Comparison of ENCODE assay signal across 16 cellular contexts in genomic region chr7:54252256-54253035, GRCh38.
"Had no signal": no experiment of that assay in that cellular context is flagged by ENCODE, and none has a peak within 500 bp of the region (broad histone marks: within the 10 kb centered on the region; RNA-seq: fewer than 3 reads in every experiment).

No MANE protein-coding gene starts in this region.

- H3K27ac Mint-ChIP-seq: activated CD4-positive, alpha-beta memory T cell treated with anti-CD3 and anti-CD28 coated beads for 36 hours; activated CD4-positive, alpha-beta T cell treated with anti-CD3 and anti-CD28 coated beads for 36 hours; activated CD8-positive, alpha-beta memory T cell treated with anti-CD3 and anti-CD28 coated beads, Interleukin-2, amount 10 ng/mL, durations not matched to agents 7 days and 5 days; activated naive CD4-positive, alpha-beta T cell treated with anti-CD3 and anti-CD28 coated beads, Interleukin-2, amount 10 ng/mL, durations not matched to agents 7 days and 5 days; activated T-cell treated with anti-CD3 and anti-CD28 coated beads, Interleukin-2, amount 50 U/mL, for 24 hours; natural killer cell treated with Interleukin-12 subunit alpha and Interleukin-12 subunit beta and Interleukin-15 and Interleukin-18, amount 100 ng/mL, for 72 hours had no signal

- H3K9me3 ChIP-seq: right atrium auricular region had no signal

- H3K36me3 Mint-ChIP-seq: activated CD4-positive, alpha-beta memory T cell treated with anti-CD3 and anti-CD28 coated beads for 36 hours; activated CD8-positive, alpha-beta memory T cell treated with anti-CD3 and anti-CD28 coated beads, Interleukin-2, amount 10 ng/mL, durations not matched to agents 7 days and 5 days; activated naive CD4-positive, alpha-beta T cell treated with anti-CD3 and anti-CD28 coated beads, Interleukin-2, amount 10 ng/mL, durations not matched to agents 7 days and 5 days had no signal

- H3K36me3 ChIP-seq: cardiac muscle cell, left lung, right atrium auricular region, transverse colon had no signal

- H3K4me3 Mint-ChIP-seq: activated CD4-positive, alpha-beta memory T cell treated with anti-CD3 and anti-CD28 coated beads for 36 hours; activated CD4-positive, alpha-beta T cell treated with anti-CD3 and anti-CD28 coated beads for 36 hours; activated CD8-positive, alpha-beta memory T cell treated with anti-CD3 and anti-CD28 coated beads, Interleukin-2, amount 10 ng/mL, durations not matched to agents 7 days and 5 days; activated naive CD4-positive, alpha-beta T cell treated with anti-CD3 and anti-CD28 coated beads, Interleukin-2, amount 10 ng/mL, durations not matched to agents 7 days and 5 days; activated T-cell treated with anti-CD3 and anti-CD28 coated beads, Interleukin-2, amount 50 U/mL, for 24 hours; natural killer cell treated with Interleukin-12 subunit alpha and Interleukin-12 subunit beta and Interleukin-15 and Interleukin-18, amount 100 ng/mL, for 72 hours had no signal

- H3K27ac ChIP-seq: cardiac muscle cell, epithelial cell of prostate, left lung, right atrium auricular region, transverse colon had no signal

- ATAC-seq: activated CD4-positive, alpha-beta T cell treated with anti-CD3 and anti-CD28 coated beads for 36 hours; activated CD8-positive, alpha-beta memory T cell treated with anti-CD3 and anti-CD28 coated beads, Interleukin-2, amount 10 ng/mL, durations not matched to agents 7 days and 5 days; left lung; natural killer cell treated with Interleukin-12 subunit alpha and Interleukin-12 subunit beta and Interleukin-15 and Interleukin-18, amount 100 ng/mL, for 72 hours; stimulated activated naive CD8-positive, alpha-beta T cell treated with anti-CD3 and anti-CD28 coated beads, Interleukin-15, Interleukin-2, amounts not matched to agents 100 U/mL and 50 U/mL, for 24 hours had no signal

- DNase-seq: activated CD4-positive, alpha-beta memory T cell treated with anti-CD3 and anti-CD28 coated beads for 36 hours; activated CD4-positive, alpha-beta T cell treated with anti-CD3 and anti-CD28 coated beads for 36 hours; activated CD8-positive, alpha-beta memory T cell treated with anti-CD3 and anti-CD28 coated beads, Interleukin-2, amount 10 ng/mL, durations not matched to agents 7 days and 5 days; activated naive CD4-positive, alpha-beta T cell treated with anti-CD3 and anti-CD28 coated beads, Interleukin-2, amount 10 ng/mL, durations not matched to agents 7 days and 5 days; activated T-cell treated with anti-CD3 and anti-CD28 coated beads, Interleukin-2, amount 50 U/mL, for 24 hours; left lung; mesendoderm; occipital lobe; small intestine; stimulated activated naive CD8-positive, alpha-beta T cell treated with anti-CD3 and anti-CD28 coated beads, Interleukin-15, Interleukin-2, amounts not matched to agents 100 U/mL and 50 U/mL, for 24 hours; transverse colon had no signal

- H3K27me3 Mint-ChIP-seq: activated CD4-positive, alpha-beta memory T cell treated with anti-CD3 and anti-CD28 coated beads for 36 hours; activated CD4-positive, alpha-beta T cell treated with anti-CD3 and anti-CD28 coated beads for 36 hours; activated CD8-positive, alpha-beta memory T cell treated with anti-CD3 and anti-CD28 coated beads, Interleukin-2, amount 10 ng/mL, durations not matched to agents 7 days and 5 days; activated naive CD4-positive, alpha-beta T cell treated with anti-CD3 and anti-CD28 coated beads, Interleukin-2, amount 10 ng/mL, durations not matched to agents 7 days and 5 days; activated T-cell treated with anti-CD3 and anti-CD28 coated beads, Interleukin-2, amount 50 U/mL, for 24 hours; natural killer cell treated with Interleukin-12 subunit alpha and Interleukin-12 subunit beta and Interleukin-15 and Interleukin-18, amount 100 ng/mL, for 72 hours had no signal

- H3K27me3 ChIP-seq: cardiac muscle cell, left lung, right atrium auricular region, transverse colon had no signal

- H3K4me1 Mint-ChIP-seq: activated CD4-positive, alpha-beta T cell treated with anti-CD3 and anti-CD28 coated beads for 36 hours; activated CD8-positive, alpha-beta memory T cell treated with anti-CD3 and anti-CD28 coated beads, Interleukin-2, amount 10 ng/mL, durations not matched to agents 7 days and 5 days; activated naive CD4-positive, alpha-beta T cell treated with anti-CD3 and anti-CD28 coated beads, Interleukin-2, amount 10 ng/mL, durations not matched to agents 7 days and 5 days had no signal

- H3K4me1 ChIP-seq: left lung, right atrium auricular region, transverse colon had no signal

- H3K4me3 ChIP-seq: cardiac muscle cell, left lung, right atrium auricular region, transverse colon had no signal

- FAIRE-seq: islet of Langerhans, small intestine had no signal
